In genomic region chr2:238784671-238785527, GRCh38 we compare ENCODE assay signal across 8 cellular contexts.
DNase-seq lines count a peak whose midpoint lies in the region; ATAC-seq and TF ChIP-seq lines count a peak whose summit lies in the region.

No MANE protein-coding gene starts in this region.

- no peaks in the 10 kb centered on the region for H3F3A ChIP-seq in PC-9 (ENCODE audit: insufficient read depth, low read depth)

- intact Hi-C loops in CD8-positive, alpha-beta T cell (cut with DNase I, micrococcal nuclease), result loop anchor here in 1 of 2 experiments (1.0 kb wide), 1 partner anchor 415 kb away; no protein-coding TSS in a partner anchor
- intact Hi-C loops in PC-9 (cut with micrococcal nuclease; ENCODE audit: unreplicated experiment), result loop anchor here (1.0 to 2.0 kb wide), 6 partner anchors 185 to 529 kb away; no protein-coding TSS in a partner anchor
- intact Hi-C loops in activated T-helper 1 cell treated with anti-CD3 and anti-CD28 coated beads, Interleukin-12 subunit alpha, Interleukin-12 subunit beta, Interleukin-2, Interleukin-4 antibody, amounts not matched to agents 30 ng/mL and 10 ng/mL and 1 ng/mL, durations not matched to agents 14 hours and 24 hours and 36 hours (cut with micrococcal nuclease), result loop anchor here (2.0 kb wide), 1 partner anchor 414 kb away; no protein-coding TSS in a partner anchor
- intact Hi-C loops in ovary (cut with DNase I), result loop anchor here in 3 of 4 donors (5.0 to 10.0 kb wide), 3 partner anchors 408 to 430 kb away; no protein-coding TSS in a partner anchor
- intact Hi-C loops in testis (cut with DNase I; ENCODE audit: low total_unique reads), result loop anchor here (10.0 kb wide), 1 partner anchor 430 kb away; no protein-coding TSS in a partner anchor

- no peak for TF ChIP-seq POLR2A in ovary (IDR thresholded peaks at IDR 0.05)
- no peak for TF ChIP-seq POLR2A in testis (IDR thresholded peaks at IDR 0.05)

- 20 to 27% (median 23%) methylated on average over 17 of the region's 17 CpGs for WGBS in ovary, 3 donors
- 32 to 40% methylated on average over 17 of the region's 17 CpGs for WGBS in testis, 2 donors

- H3K4me3 ChIP-seq in CD8-positive, alpha-beta T cell (ENCODE audit: low read depth, low read length), result no peak overlapping the region
- H3K4me3 ChIP-seq in PC-9 (no peak overlapping the region), ovary (no peak overlapping the region), testis (no peak overlapping the region)

- POLR2A ChIA-PET in CD8-positive, alpha-beta T cell (lab: Charles Lee), result no interaction called here
- POLR2A ChIA-PET in PC-9 (lab: Charles Lee; ENCODE audit: unreplicated experiment), result interaction anchor here (0.6 kb wide), 1 partner anchor 496 kb away, joined by 3 read pairs; no protein-coding TSS in a partner anchor

- H3K9me2 ChIP-seq in PC-9 (ENCODE audit: insufficient read depth), result no peaks in the 10 kb centered on the region

- no peaks in the 10 kb centered on the region for H3K9me3 ChIP-seq in CD8-positive, alpha-beta T cell (ENCODE audit: low read length)
- H3K9me3 ChIP-seq in PC-9 (ENCODE audit: insufficient read depth, low read depth) (no peaks in the 10 kb centered on the region), ovary (no peaks in the 10 kb centered on the region), testis (no peaks in the 10 kb centered on the region)

- H3K4me1 ChIP-seq in CD8-positive, alpha-beta T cell (ENCODE audit: insufficient read depth, low read length), result no peaks in the 10 kb centered on the region
- H3K4me1 ChIP-seq in PC-9 (replicated peaks; ENCODE audit: insufficient read depth) (no peaks in the 10 kb centered on the region), foreskin keratinocyte (no peaks in the 10 kb centered on the region), ovary (ENCODE audit: insufficient read depth) (no peaks in the 10 kb centered on the region), testis (no peaks in the 10 kb centered on the region)

- H3K4me1 Mint-ChIP-seq in CD8-positive, alpha-beta T cell (ENCODE audit: low read depth), result no peaks in the 10 kb centered on the region
- no peaks in the 10 kb centered on the region for H3K4me1 Mint-ChIP-seq in activated T-helper 1 cell treated with anti-CD3 and anti-CD28 coated beads, Interleukin-12 subunit alpha, Interleukin-12 subunit beta, Interleukin-2, Interleukin-4 antibody, amounts not matched to agents 30 ng/mL and 10 ng/mL and 1 ng/mL, durations not matched to agents 14 hours and 24 hours and 36 hours (ENCODE audit: low read depth)

- no peaks in the 10 kb centered on the region for H3K36me3 Mint-ChIP-seq in CD8-positive, alpha-beta T cell
- H3K36me3 Mint-ChIP-seq in activated T-helper 1 cell treated with anti-CD3 and anti-CD28 coated beads, Interleukin-12 subunit alpha, Interleukin-12 subunit beta, Interleukin-2, Interleukin-4 antibody, amounts not matched to agents 30 ng/mL and 10 ng/mL and 1 ng/mL, durations not matched to agents 14 hours and 24 hours and 36 hours (ENCODE audit: low read depth), result no peaks in the 10 kb centered on the region

- BruUV-seq in PC-9 (replicated peaks; lab: Mats Ljungman, UMichigan), result no TSS peak

- peaks cover 9% of the 10 kb centered on the region for H3K27me3 Mint-ChIP-seq in CD8-positive, alpha-beta T cell (ENCODE audit: low read depth)
- peaks cover 8% of the 10 kb centered on the region for H3K27me3 Mint-ChIP-seq in activated T-helper 1 cell treated with anti-CD3 and anti-CD28 coated beads, Interleukin-12 subunit alpha, Interleukin-12 subunit beta, Interleukin-2, Interleukin-4 antibody, amounts not matched to agents 30 ng/mL and 10 ng/mL and 1 ng/mL, durations not matched to agents 14 hours and 24 hours and 36 hours (ENCODE audit: insufficient read depth)

- no peak for TF ChIP-seq EP300 in ovary (IDR thresholded peaks at IDR 0.05)

- no peaks in the 10 kb centered on the region for H4K20me1 ChIP-seq in PC-9 (ENCODE audit: insufficient read depth)

- peak; percentile 16 to 70 (median 48) for DNase-seq in CD8-positive, alpha-beta T cell
- DNase-seq in HT-29 (ENCODE audit: low spot score) (peak; percentile 55), PC-9 (peak in 1 of 2 experiments; percentile 68), foreskin keratinocyte (peak; percentile 11 to 43), ovary (peak; percentile 71 to 85 (median 80)), testis (peak; percentile 85), NCI-H187 (lab: John Stamatoyannopoulos, UW) (no peak)
- DNase-seq in activated T-helper 1 cell treated with anti-CD3 and anti-CD28 coated beads, Interleukin-12 subunit alpha, Interleukin-12 subunit beta, Interleukin-2, Interleukin-4 antibody, amounts not matched to agents 30 ng/mL and 10 ng/mL and 1 ng/mL, durations not matched to agents 14 hours and 24 hours and 36 hours (ENCODE audit: low spot score), result peak; percentile 12

- no peaks in the 10 kb centered on the region for H3K79me2 ChIP-seq in PC-9 (ENCODE audit: low read depth)

- CTCF ChIA-PET in CD8-positive, alpha-beta T cell (lab: Charles Lee), result interaction anchor here (0.7 to 4.2 kb wide), 10 partner anchors 11 to 1036 kb away, joined by 3 to 27 read pairs (median 4); no protein-coding TSS in a partner anchor
- CTCF ChIA-PET in PC-9 (lab: Charles Lee), result interaction anchor here (0.6 to 1.8 kb wide), 8 partner anchors 141 to 427 kb away, joined by 3 to 12 read pairs (median 6); no protein-coding TSS in a partner anchor

- H3K27ac Mint-ChIP-seq in CD8-positive, alpha-beta T cell, result no peak overlapping the region
- H3K27ac Mint-ChIP-seq in activated T-helper 1 cell treated with anti-CD3 and anti-CD28 coated beads, Interleukin-12 subunit alpha, Interleukin-12 subunit beta, Interleukin-2, Interleukin-4 antibody, amounts not matched to agents 30 ng/mL and 10 ng/mL and 1 ng/mL, durations not matched to agents 14 hours and 24 hours and 36 hours, result no peak overlapping the region

- H3K27me3 ChIP-seq in CD8-positive, alpha-beta T cell (ENCODE audit: insufficient read depth, low read length), result no peaks in the 10 kb centered on the region
- peaks cover 83% of the 10 kb centered on the region for H3K27me3 ChIP-seq in PC-9 (ENCODE audit: insufficient read depth, low read depth)
- H3K27me3 ChIP-seq in foreskin keratinocyte, result no peaks in the 10 kb centered on the region
- no peaks in the 10 kb centered on the region for H3K27me3 ChIP-seq in ovary
- H3K27me3 ChIP-seq in testis, result no peaks in the 10 kb centered on the region

- no peak overlapping the region for H3K27ac ChIP-seq in CD8-positive, alpha-beta T cell (ENCODE audit: low read depth, low read length)
- H3K27ac ChIP-seq in PC-9 (no peak overlapping the region), foreskin keratinocyte (no peak overlapping the region), ovary (no peak overlapping the region), testis (no peak overlapping the region)

- H3K4me2 ChIP-seq in PC-9, result no peak overlapping the region

- no peak for ATAC-seq in CD8-positive, alpha-beta T cell
- peak; percentile 53 for ATAC-seq in foreskin keratinocyte

- peak; percentile 81 for TF ChIP-seq CTCF in CD8-positive, alpha-beta T cell (IDR thresholded peaks at IDR 0.05)
- TF ChIP-seq CTCF in PC-9 (conservative IDR thresholded peaks at IDR 0.05) (peak; percentile 98), foreskin keratinocyte (conservative IDR thresholded peaks at IDR 0.05) (peak; percentile 90), ovary (IDR thresholded peaks at IDR 0.05) (peak; percentile 71 to 88 (median 79)), testis (IDR thresholded peaks at IDR 0.05) (peak; percentile 86 to 87 (median 87))

- H3K36me3 ChIP-seq in CD8-positive, alpha-beta T cell (ENCODE audit: insufficient read depth, low read length), result no peaks in the 10 kb centered on the region
- no peaks in the 10 kb centered on the region for H3K36me3 ChIP-seq in PC-9 (ENCODE audit: low read depth)
- no peaks in the 10 kb centered on the region for H3K36me3 ChIP-seq in ovary
- H3K36me3 ChIP-seq in testis (ENCODE audit: low read depth, missing control alignments), result no peaks in the 10 kb centered on the region

- H3K4me3 Mint-ChIP-seq in CD8-positive, alpha-beta T cell, result no peak overlapping the region
- H3K4me3 Mint-ChIP-seq in activated T-helper 1 cell treated with anti-CD3 and anti-CD28 coated beads, Interleukin-12 subunit alpha, Interleukin-12 subunit beta, Interleukin-2, Interleukin-4 antibody, amounts not matched to agents 30 ng/mL and 10 ng/mL and 1 ng/mL, durations not matched to agents 14 hours and 24 hours and 36 hours, result no peak overlapping the region

- no peaks in the 10 kb centered on the region for H3K9me3 Mint-ChIP-seq in CD8-positive, alpha-beta T cell
- no peaks in the 10 kb centered on the region for H3K9me3 Mint-ChIP-seq in activated T-helper 1 cell treated with anti-CD3 and anti-CD28 coated beads, Interleukin-12 subunit alpha, Interleukin-12 subunit beta, Interleukin-2, Interleukin-4 antibody, amounts not matched to agents 30 ng/mL and 10 ng/mL and 1 ng/mL, durations not matched to agents 14 hours and 24 hours and 36 hours

- H2AFZ ChIP-seq in PC-9, result no peak overlapping the region

Comparison
In these comparisons a context has a peak if more than half of its experiments do, and no peak if none do; other contexts are left out.
1. DNase-seq: peak in CD8-positive, alpha-beta T cell (7 of 7), HT-29 (single experiment), activated T-helper 1 cell treated with anti-CD3 and anti-CD28 coated beads, Interleukin-12 subunit alpha, Interleukin-12 subunit beta, Interleukin-2, Interleukin-4 antibody, amounts not matched to agents 30 ng/mL and 10 ng/mL and 1 ng/mL, durations not matched to agents 14 hours and 24 hours and 36 hours (single experiment), foreskin keratinocyte (2 of 2), ovary (5 of 5) and testis (single experiment); none in NCI-H187 (0 of 2).
2. Peak in every context shown above with its lines, with median percentiles within 50 percentile points of each other: CTCF ChIP-seq.